23 cellular contexts compared by ENCODE assay signal in the genomic region with DNA sequence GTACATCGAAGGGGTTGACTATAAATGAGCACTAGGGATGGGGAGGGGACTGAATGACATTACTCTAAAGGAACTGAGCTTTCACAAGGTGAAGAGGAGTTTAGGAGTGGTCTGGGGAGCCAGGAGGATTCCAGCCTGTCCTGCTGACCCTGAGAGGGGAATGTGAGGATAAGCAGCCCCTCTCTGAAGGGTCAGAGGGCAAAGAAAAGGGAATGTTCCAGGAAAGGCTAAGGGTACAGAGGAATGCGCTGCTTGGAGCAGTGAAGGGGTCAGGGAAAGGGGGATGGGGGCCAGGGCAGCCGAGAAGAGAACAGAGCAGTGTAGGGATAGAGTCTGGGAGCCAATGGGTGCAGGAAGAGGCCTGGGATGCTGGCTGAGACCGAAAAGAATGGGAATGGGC.
"Had no signal": no experiment of that assay in that cellular context is flagged by ENCODE, and none has a peak within 500 bp of the region (broad histone marks: within the 10 kb centered on the region; RNA-seq: fewer than 3 reads in every experiment).

No MANE protein-coding gene starts in this region.

- H3K27ac ChIP-seq: prostate gland had no signal

- H3K4me1 Mint-ChIP-seq: activated naive CD4-positive, alpha-beta T cell treated with anti-CD3 and anti-CD28 coated beads, Interleukin-2, amount 50 U/mL, for 24 hours had no signal

- DNase-seq: activated CD4-positive, alpha-beta memory T cell treated with anti-CD3 and anti-CD28 coated beads for 36 hours; activated CD4-positive, alpha-beta T cell treated with anti-CD3 and anti-CD28 coated beads for 48 hours; activated gamma-delta T cell treated with Interleukin-2 at 50 U/mL for 16 hours; activated T-cell treated with anti-CD3 and anti-CD28 coated beads for 4 hours; anterior cingulate cortex; central memory CD4-positive, alpha-beta T cell; effector memory CD4-positive, alpha-beta T cell; foreskin melanocyte; left ventricle myocardium inferior; mammary epithelial cell; mucosa of descending colon; stimulated activated CD4-positive, alpha-beta T cell treated with anti-CD3 and anti-CD28 coated beads, Interleukin-1b, Interleukin-23, amount 100 ng/mL, for 48 hours; substantia nigra; SW 1271; T-helper 17 cell; uterus had no signal

- H3K27ac Mint-ChIP-seq: activated CD4-positive, alpha-beta memory T cell treated with anti-CD3 and anti-CD28 coated beads for 36 hours; activated naive CD4-positive, alpha-beta T cell treated with anti-CD3 and anti-CD28 coated beads, Interleukin-2, amount 50 U/mL, for 24 hours; activated T-helper 1 cell treated with anti-CD3 and anti-CD28 coated beads, Interleukin-12 subunit alpha, Interleukin-12 subunit beta, Interleukin-2, Interleukin-4 antibody, amounts not matched to agents 30 ng/mL and 10 ng/mL and 1 ng/mL, durations not matched to agents 14 hours and 24 hours and 36 hours; stimulated activated naive CD8-positive, alpha-beta T cell treated with anti-CD3 and anti-CD28 coated beads, Interleukin-15, Interleukin-2, amounts not matched to agents 100 ng/mL and 50 ng/mL, for 24 hours; T-helper 17 cell had no signal

- H3K4me1 ChIP-seq: prostate gland, uterus had no signal

- H3K27me3 Mint-ChIP-seq: activated CD4-positive, alpha-beta memory T cell treated with anti-CD3 and anti-CD28 coated beads for 36 hours; activated naive CD4-positive, alpha-beta T cell treated with anti-CD3 and anti-CD28 coated beads, Interleukin-2, amount 50 U/mL, for 24 hours; stimulated activated naive CD8-positive, alpha-beta T cell treated with anti-CD3 and anti-CD28 coated beads, Interleukin-15, Interleukin-2, amounts not matched to agents 100 ng/mL and 50 ng/mL, for 24 hours had no signal

- ATAC-seq: mucosa of descending colon, T-helper 17 cell had no signal

- H3K27me3 ChIP-seq: tibial nerve, uterus had no signal

- H3K36me3 Mint-ChIP-seq: activated CD4-positive, alpha-beta memory T cell treated with anti-CD3 and anti-CD28 coated beads for 36 hours; activated naive CD4-positive, alpha-beta T cell treated with anti-CD3 and anti-CD28 coated beads, Interleukin-2, amount 50 U/mL, for 24 hours had no signal

- H3K9me3 Mint-ChIP-seq: activated CD4-positive, alpha-beta memory T cell treated with anti-CD3 and anti-CD28 coated beads for 36 hours; activated naive CD4-positive, alpha-beta T cell treated with anti-CD3 and anti-CD28 coated beads, Interleukin-2, amount 50 U/mL, for 24 hours; activated T-helper 1 cell treated with anti-CD3 and anti-CD28 coated beads, Interleukin-12 subunit alpha, Interleukin-12 subunit beta, Interleukin-2, Interleukin-4 antibody, amounts not matched to agents 30 ng/mL and 10 ng/mL and 1 ng/mL, durations not matched to agents 14 hours and 24 hours and 36 hours; stimulated activated naive CD8-positive, alpha-beta T cell treated with anti-CD3 and anti-CD28 coated beads, Interleukin-15, Interleukin-2, amounts not matched to agents 100 ng/mL and 50 ng/mL, for 24 hours had no signal

- H3K4me3 ChIP-seq: left ventricle myocardium inferior, mucosa of descending colon, prostate gland, tibial nerve, uterus had no signal

- H3K36me3 ChIP-seq: left ventricle myocardium inferior, prostate gland, tibial nerve, uterus had no signal

- H3K9me3 ChIP-seq: left ventricle myocardium inferior, mucosa of descending colon, prostate gland, uterus had no signal

- FAIRE-seq: colon had no signal

- H3K4me3 Mint-ChIP-seq: activated CD4-positive, alpha-beta memory T cell treated with anti-CD3 and anti-CD28 coated beads for 36 hours; activated naive CD4-positive, alpha-beta T cell treated with anti-CD3 and anti-CD28 coated beads, Interleukin-2, amount 50 U/mL, for 24 hours; activated T-helper 1 cell treated with anti-CD3 and anti-CD28 coated beads, Interleukin-12 subunit alpha, Interleukin-12 subunit beta, Interleukin-2, Interleukin-4 antibody, amounts not matched to agents 30 ng/mL and 10 ng/mL and 1 ng/mL, durations not matched to agents 14 hours and 24 hours and 36 hours; neural crest cell; stimulated activated naive CD8-positive, alpha-beta T cell treated with anti-CD3 and anti-CD28 coated beads, Interleukin-15, Interleukin-2, amounts not matched to agents 100 ng/mL and 50 ng/mL, for 24 hours; T-helper 17 cell had no signal
